ENCODE assay signal across 11 cellular contexts in the genomic region with DNA sequence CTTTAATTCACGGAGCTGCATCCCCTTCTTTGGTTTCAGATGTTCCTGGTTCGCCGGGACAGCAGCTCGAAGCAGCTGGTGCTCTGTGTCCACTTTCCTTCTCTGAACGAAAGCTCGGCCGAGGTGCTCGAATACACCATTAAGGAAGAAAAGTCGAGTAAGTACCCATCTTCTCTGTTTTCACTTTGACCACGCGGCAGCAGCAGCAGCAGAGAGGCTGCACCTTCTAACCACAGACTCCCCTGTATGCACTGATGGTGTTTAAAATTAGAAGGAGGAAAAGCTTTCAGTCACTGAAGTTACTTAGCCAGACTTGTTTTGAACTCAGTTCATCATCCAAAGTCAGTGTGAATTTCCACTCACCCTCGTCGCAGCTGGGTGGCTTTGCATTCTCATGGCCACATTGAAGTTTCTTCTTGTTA.
DNase-seq lines count a peak whose midpoint lies in the region; ATAC-seq and TF ChIP-seq lines count a peak whose summit lies in the region.
"Had no signal": no experiment of that assay in that cellular context is flagged by ENCODE, and none has a peak within 500 bp of the region (broad histone marks: within the 10 kb centered on the region; RNA-seq: fewer than 3 reads in every experiment).

No MANE protein-coding gene starts in this region.

- H3K36me3 Mint-ChIP-seq in activated T-helper 1 cell treated with anti-CD3 and anti-CD28 coated beads, Interleukin-12 subunit alpha, Interleukin-12 subunit beta, Interleukin-2, Interleukin-4 antibody, amounts not matched to agents 30 ng/mL and 10 ng/mL and 1 ng/mL, durations not matched to agents 14 hours and 24 hours and 36 hours (ENCODE audit: low read depth): peaks cover 10% of the 10 kb centered on the region
- H3K36me3 Mint-ChIP-seq in mesothelial cell of epicardium: peaks cover 21% of the 10 kb centered on the region

- in situ Hi-C loops in transverse colon (cut with MboI; ENCODE audit: low pct_ligation_motif_present in 1 of 4, low pct_unique_long_range_greater_than_20kb in 1 of 4, low sequenced_read_pairs in 3 of 4): no loop called here

- peak overlapping the region; percentile 61 for H3K4me3 Mint-ChIP-seq in activated T-helper 1 cell treated with anti-CD3 and anti-CD28 coated beads, Interleukin-12 subunit alpha, Interleukin-12 subunit beta, Interleukin-2, Interleukin-4 antibody, amounts not matched to agents 30 ng/mL and 10 ng/mL and 1 ng/mL, durations not matched to agents 14 hours and 24 hours and 36 hours
- no peak overlapping the region for H3K4me3 Mint-ChIP-seq in mesothelial cell of epicardium

- no peaks in the 10 kb centered on the region for H3K9me3 ChIP-seq in transverse colon

- peak overlapping the region; percentile 76 for H3K27ac Mint-ChIP-seq in activated T-helper 1 cell treated with anti-CD3 and anti-CD28 coated beads, Interleukin-12 subunit alpha, Interleukin-12 subunit beta, Interleukin-2, Interleukin-4 antibody, amounts not matched to agents 30 ng/mL and 10 ng/mL and 1 ng/mL, durations not matched to agents 14 hours and 24 hours and 36 hours
- no peak overlapping the region for H3K27ac Mint-ChIP-seq in mesothelial cell of epicardium

- no peak for TF ChIP-seq CTCF in GM10266 (IDR thresholded peaks at IDR 0.05; ENCODE audit: control insufficient read depth, insufficient read depth, low read depth, missing control alignments)
- TF ChIP-seq CTCF in mesothelial cell of epicardium (IDR thresholded peaks at IDR 0.05; ENCODE audit: unreplicated experiment): no peak
- TF ChIP-seq CTCF in transverse colon (IDR thresholded peaks at IDR 0.05): no peak

- H3K27me3 Mint-ChIP-seq in activated T-helper 1 cell treated with anti-CD3 and anti-CD28 coated beads, Interleukin-12 subunit alpha, Interleukin-12 subunit beta, Interleukin-2, Interleukin-4 antibody, amounts not matched to agents 30 ng/mL and 10 ng/mL and 1 ng/mL, durations not matched to agents 14 hours and 24 hours and 36 hours (ENCODE audit: insufficient read depth): peaks cover 15% of the 10 kb centered on the region
- H3K27me3 Mint-ChIP-seq in mesothelial cell of epicardium (ENCODE audit: low read depth): no peaks in the 10 kb centered on the region

- TF ChIP-seq EP300 in transverse colon (IDR thresholded peaks at IDR 0.05; ENCODE audit: low read depth): no peak

- intact Hi-C loops in activated T-helper 1 cell treated with anti-CD3 and anti-CD28 coated beads, Interleukin-12 subunit alpha, Interleukin-12 subunit beta, Interleukin-2, Interleukin-4 antibody, amounts not matched to agents 30 ng/mL and 10 ng/mL and 1 ng/mL, durations not matched to agents 14 hours and 24 hours and 36 hours (cut with micrococcal nuclease): loop anchor here (1.0 kb wide), 2 partner anchors 9 to 14 kb away; no protein-coding TSS in a partner anchor
- intact Hi-C loops in transverse colon (cut with DNase I; ENCODE audit: low total_unique reads): no loop called here

- peaks cover 0 to 17% (median 11%) of the 10 kb centered on the region in 4 donors for H3K4me1 ChIP-seq in transverse colon

- H3K27me3 ChIP-seq in transverse colon: no peaks in the 10 kb centered on the region

- peak; percentile 43 for DNase-seq in GM10266 (ENCODE audit: extremely low spot score)
- peak; percentile 21 for DNase-seq in activated T-helper 1 cell treated with anti-CD3 and anti-CD28 coated beads, Interleukin-12 subunit alpha, Interleukin-12 subunit beta, Interleukin-2, Interleukin-4 antibody, amounts not matched to agents 30 ng/mL and 10 ng/mL and 1 ng/mL, durations not matched to agents 14 hours and 24 hours and 36 hours (ENCODE audit: low spot score)
- no peak for DNase-seq in cortex of kidney (lab: John Stamatoyannopoulos, UW)
- DNase-seq in mesothelial cell of epicardium (ENCODE audit: low spot score in 2 of 2, unreplicated experiment in 2 of 2): no peak
- DNase-seq in anterior cingulate cortex (lab: John Stamatoyannopoulos, UW): no peak
- no peak for DNase-seq in transverse colon
- DNase-seq: activated CD4-positive, CD25-positive, alpha-beta regulatory T cell treated with anti-CD3 and anti-CD28 coated beads, Interleukin-2, amount 50 U/mL, for 72 hours; DMS153; KG1 had no signal

- peaks cover 0 to 14% (median 0%) of the 10 kb centered on the region in 4 donors for H3K36me3 ChIP-seq in transverse colon

- WGBS in transverse colon (ENCODE audit: low coverage in 1 of 2), 2 donors: 66 to 67% methylated on average over 2 to 13 of the region's 13 CpGs

- H3K4me1 Mint-ChIP-seq in activated T-helper 1 cell treated with anti-CD3 and anti-CD28 coated beads, Interleukin-12 subunit alpha, Interleukin-12 subunit beta, Interleukin-2, Interleukin-4 antibody, amounts not matched to agents 30 ng/mL and 10 ng/mL and 1 ng/mL, durations not matched to agents 14 hours and 24 hours and 36 hours (ENCODE audit: low read depth): peaks cover 49% of the 10 kb centered on the region
- H3K4me1 Mint-ChIP-seq in mesothelial cell of epicardium: no peaks in the 10 kb centered on the region

- H3K9me3 Mint-ChIP-seq in activated T-helper 1 cell treated with anti-CD3 and anti-CD28 coated beads, Interleukin-12 subunit alpha, Interleukin-12 subunit beta, Interleukin-2, Interleukin-4 antibody, amounts not matched to agents 30 ng/mL and 10 ng/mL and 1 ng/mL, durations not matched to agents 14 hours and 24 hours and 36 hours: no peaks in the 10 kb centered on the region
- H3K9me3 Mint-ChIP-seq in mesothelial cell of epicardium: no peaks in the 10 kb centered on the region

- no peak overlapping the region for H3K4me3 ChIP-seq in transverse colon

- peak overlapping the region in 1 of 4 donors; percentile 10 for H3K27ac ChIP-seq in transverse colon

- TF ChIP-seq POLR2A in transverse colon (IDR thresholded peaks at IDR 0.05): no peak

- ATAC-seq in GM19397 (IDR thresholded peaks at IDR 0.05; ENCODE audit: unreplicated experiment) (peak; percentile 76), HG03103 (IDR thresholded peaks at IDR 0.05; ENCODE audit: low read depth, unreplicated experiment) (peak; percentile 86)

Comparison
In these comparisons a context has a peak if more than half of its experiments do, and no peak if none do; other contexts are left out.
1. DNase-seq: peak in GM10266 (single experiment) and activated T-helper 1 cell treated with anti-CD3 and anti-CD28 coated beads, Interleukin-12 subunit alpha, Interleukin-12 subunit beta, Interleukin-2, Interleukin-4 antibody, amounts not matched to agents 30 ng/mL and 10 ng/mL and 1 ng/mL, durations not matched to agents 14 hours and 24 hours and 36 hours (single experiment); none in cortex of kidney (single experiment), mesothelial cell of epicardium (0 of 2), anterior cingulate cortex (0 of 58) and transverse colon (single experiment).